ENCODE assay signal across 1 cellular context in the genomic region with DNA sequence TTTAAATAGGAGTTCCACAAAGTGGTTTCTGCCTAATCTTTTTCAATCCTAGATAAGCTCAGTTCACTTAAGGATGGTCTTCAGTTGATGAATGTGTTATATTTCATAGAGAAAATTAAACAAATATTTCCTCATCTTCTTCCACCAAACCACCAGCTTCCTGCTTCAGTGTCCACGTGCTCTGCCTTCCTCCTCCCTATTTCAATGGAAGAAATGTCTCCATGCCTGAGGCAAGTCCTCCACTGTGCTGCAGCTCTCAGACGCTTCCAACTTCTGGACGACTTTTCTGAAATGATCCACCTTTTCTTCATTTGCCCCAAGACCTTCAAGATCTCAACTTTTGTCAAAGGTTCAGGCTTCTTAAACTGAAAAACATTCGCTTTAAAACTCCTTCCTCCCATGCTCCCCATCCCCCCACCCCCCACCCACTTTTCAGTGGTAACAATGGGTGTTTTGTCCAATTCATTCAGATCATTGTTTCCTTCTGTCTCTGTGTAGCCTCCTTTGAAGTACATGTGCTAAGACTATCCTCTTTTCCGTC.
TF ChIP-seq lines count a peak whose summit lies in the region.

No MANE protein-coding gene starts in this region.

TF ChIP-seq in SK-N-SH, 30 proteins besides CTCF, POLR2A, EP300 and RAD21 (continued from another document):
- TF ChIP-seq PBX3 (IDR thresholded peaks at IDR 0.05) (no peak), TAF1 (IDR thresholded peaks at IDR 0.05; ENCODE audit: borderline replicate concordance, low read depth, low read length) (no peak), USF1 (IDR thresholded peaks at IDR 0.05; ENCODE audit: borderline replicate concordance, low read depth) (no peak), TEAD4 (IDR thresholded peaks at IDR 0.05; ENCODE audit: borderline replicate concordance, insufficient read depth) (no peak), NRF1 (IDR thresholded peaks at IDR 0.05; ENCODE audit: low read depth, low read length) (no peak), CHD2 (IDR thresholded peaks at IDR 0.05; ENCODE audit: low read length, partially characterized antibody) (no peak), MEF2A (IDR thresholded peaks at IDR 0.05; ENCODE audit: borderline replicate concordance, low read depth) (no peak), GABPA (IDR thresholded peaks at IDR 0.05; ENCODE audit: low read depth) (no peak), SIN3A (IDR thresholded peaks at IDR 0.05; ENCODE audit: borderline replicate concordance, low read depth, low read length) (no peak)
